ENCODE assay signal across 8 cellular contexts in the genomic region with DNA sequence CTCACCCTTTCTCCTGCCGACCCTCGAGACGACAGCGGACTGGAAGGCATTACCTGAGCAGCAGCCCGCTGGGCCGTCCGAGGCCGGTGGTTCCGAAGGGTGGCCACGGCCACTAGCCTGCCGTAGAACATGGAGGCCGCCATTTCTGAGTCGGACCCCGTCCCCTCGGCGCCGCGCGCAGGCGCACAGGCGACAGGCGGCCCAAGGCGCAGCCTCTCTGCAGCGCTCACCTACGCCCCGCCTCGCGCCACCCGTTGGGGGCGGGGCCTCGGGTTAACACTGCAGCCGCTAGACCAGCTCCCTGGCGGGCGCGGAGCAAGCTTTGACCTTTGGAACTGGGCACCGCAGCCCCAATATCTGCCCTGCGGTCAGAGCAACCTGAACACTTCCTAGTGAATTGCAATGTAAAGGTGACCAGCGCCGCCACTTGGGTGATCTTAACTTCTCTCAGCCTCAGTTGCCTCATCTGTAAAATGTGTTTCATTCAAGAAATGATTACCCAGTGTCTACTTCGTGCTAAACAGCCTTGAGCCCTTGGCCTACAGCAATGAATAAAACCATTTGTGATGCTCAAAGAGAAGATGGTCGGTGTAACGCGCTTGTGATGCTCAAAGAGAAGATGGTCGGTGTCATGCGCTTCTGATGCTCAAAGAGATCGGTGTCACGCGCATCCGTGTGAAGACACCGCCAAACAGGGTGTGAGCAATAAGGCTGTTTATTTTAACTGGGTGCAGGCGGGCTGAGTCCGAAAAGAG. TPM values are rescaled to one million over a fixed set of nuclear protein-coding genes. Genes with fewer than 3 reads are reported as not detected.
DNase-seq lines count a peak whose midpoint lies in the region; ATAC-seq and TF ChIP-seq lines count a peak whose summit lies in the region.

A gene (minus strand): TSS at position 147 of the 755 bp plus-strand sequence. CDS start 4 bp downstream, at position 143.

- H3K9me3 Mint-ChIP-seq in GM23338 (no peaks in the 10 kb centered on the region), natural killer cell (no peaks in the 10 kb centered on the region)
- no peaks in the 10 kb centered on the region for H3K9me3 Mint-ChIP-seq in activated T-helper 17 cell treated with anti-CD3 and anti-CD28 coated beads, Interleukin-2, amount 50 U/mL, for 72 hours

- 0 out of 2 replicates have a peak, but pooled peaks cover 4% of the 10 kb centered on the region for H3F3A ChIP-seq in GM23338 (replicated peaks; ENCODE audit: low read depth)

- CTCF ChIA-PET in RWPE1 (lab: Yijun Ruan, JAX) = no interaction called here

- peaks cover 6% of the 10 kb centered on the region for H3K27me3 Mint-ChIP-seq in GM23338 (ENCODE audit: insufficient read depth, low read depth, poor library complexity)
- H3K27me3 Mint-ChIP-seq in activated T-helper 17 cell treated with anti-CD3 and anti-CD28 coated beads, Interleukin-2, amount 50 U/mL, for 72 hours = no peaks in the 10 kb centered on the region
- H3K27me3 Mint-ChIP-seq in natural killer cell (ENCODE audit: low read depth in 2 of 2) = no peaks in the 10 kb centered on the region

- H3K36me3 ChIP-seq in GM23338 (ENCODE audit: insufficient read depth) = no peaks in the 10 kb centered on the region; the same call in 1 of the 2 replicates

- peaks cover 47% of the 10 kb centered on the region for H3K79me2 ChIP-seq in GM23338 (replicated peaks; ENCODE audit: insufficient read depth)

- peaks cover 35% of the 10 kb centered on the region for H3K4me1 ChIP-seq in GM23338 (ENCODE audit: insufficient read depth)

- H3K36me3 Mint-ChIP-seq in GM23338 (ENCODE audit: low read depth) = peaks cover 13% of the 10 kb centered on the region
- peaks cover 23% of the 10 kb centered on the region for H3K36me3 Mint-ChIP-seq in activated T-helper 17 cell treated with anti-CD3 and anti-CD28 coated beads, Interleukin-2, amount 50 U/mL, for 72 hours (ENCODE audit: low read depth)
- H3K36me3 Mint-ChIP-seq in natural killer cell = no peaks in the 10 kb centered on the region

- POLR2A ChIA-PET in RWPE1 (lab: Yijun Ruan, JAX; ENCODE audit: low non-redundant PET) = interaction anchor here (0.7 kb wide), 2 partner anchors 27 to 94 kb away, joined by 3 to 4 read pairs; a partner anchor contains a TSS

- no peaks in the 10 kb centered on the region for H3K27me3 ChIP-seq in GM23338 (ENCODE audit: insufficient read depth)

- H4K20me1 ChIP-seq in GM23338 (replicated peaks; ENCODE audit: insufficient read depth) = no peaks in the 10 kb centered on the region; the same call in 1 of the 2 replicates

- peak within 1 kb of the TSS; percentile 91 for H2AFZ ChIP-seq in GM23338

- H3K4me1 Mint-ChIP-seq in GM23338 (peaks cover 30% of the 10 kb centered on the region), natural killer cell (peaks cover 37 to 39% of the 10 kb centered on the region in 2 donors)
- peaks cover 17% of the 10 kb centered on the region for H3K4me1 Mint-ChIP-seq in activated T-helper 17 cell treated with anti-CD3 and anti-CD28 coated beads, Interleukin-2, amount 50 U/mL, for 72 hours

- no peaks in the 10 kb centered on the region for H3K9me2 ChIP-seq in GM23338 (ENCODE audit: insufficient read depth)

- ATAC-seq in GM23338 = peak; percentile 98
- peak; percentile 99 for ATAC-seq in activated T-helper 17 cell treated with anti-CD3 and anti-CD28 coated beads, Interleukin-2, amount 50 U/mL, for 72 hours (replicated peaks)
- peak; percentile 99 to 100 (median 99) for ATAC-seq in natural killer cell

- H3K4me3 ChIP-seq in GM23338 (peak within 1 kb of the TSS; percentile 96), fibroblast of mammary gland (ENCODE audit: control insufficient read depth, low read depth, low read length) (peak within 1 kb of the TSS; percentile 98)

- H3K27ac ChIP-seq in GM23338 (ENCODE audit: low read depth) (peak within 1 kb of the TSS; percentile 97), RWPE1 (peak within 1 kb of the TSS; percentile 93)

- no peak for TF ChIP-seq CTCF in GM23338 (conservative IDR thresholded peaks at IDR 0.05; ENCODE audit: low read depth in 2 of 2)
- TF ChIP-seq CTCF in RWPE1 (conservative IDR thresholded peaks at IDR 0.05; ENCODE audit: low read depth) = no peak
- no peak for TF ChIP-seq CTCF in fibroblast of mammary gland (conservative IDR thresholded peaks at IDR 0.05; ENCODE audit: control insufficient read depth, insufficient read depth, low read depth, low read length)
- TF ChIP-seq CTCF in natural killer cell (IDR thresholded peaks at IDR 0.05) = no peak

- intact Hi-C loops in natural killer cell (cut with micrococcal nuclease) = loop anchor here (2.0 kb wide), 1 partner anchor 37 kb away; no protein-coding TSS in a partner anchor

- H3K4me3 Mint-ChIP-seq in GM23338 (peak within 1 kb of the TSS; percentile 93), natural killer cell (peak within 1 kb of the TSS; percentile 93)
- peak within 1 kb of the TSS; percentile 100 for H3K4me3 Mint-ChIP-seq in activated T-helper 17 cell treated with anti-CD3 and anti-CD28 coated beads, Interleukin-2, amount 50 U/mL, for 72 hours

- peak; percentile 90 for DNase-seq in EH (ENCODE audit: low read depth)
- peak; percentile 96 for DNase-seq in GM23338 (ENCODE audit: low spot score)
- DNase-seq in LHCN-M2 (ENCODE audit: low read depth) = peak; percentile 83
- peak; percentile 91 for DNase-seq in RWPE1 (ENCODE audit: low spot score)
- DNase-seq in fibroblast of mammary gland (ENCODE audit: low read depth) = peak; percentile 81
- DNase-seq in natural killer cell = peak; percentile 90
- DNase-seq in stimulated activated naive CD4-positive, alpha-beta T cell (lab: John Stamatoyannopoulos, UW) = peak; percentile 67 to 87 (median 77)

- H3K27ac Mint-ChIP-seq in GM23338 (peak within 1 kb of the TSS; percentile 88), natural killer cell (peak within 1 kb of the TSS; percentile 72 to 89)
- peak within 1 kb of the TSS; percentile 98 for H3K27ac Mint-ChIP-seq in activated T-helper 17 cell treated with anti-CD3 and anti-CD28 coated beads, Interleukin-2, amount 50 U/mL, for 72 hours

- peak within 1 kb of the TSS; percentile 98 for H3K4me2 ChIP-seq in GM23338

TF ChIP-seq in GM23338, 12 proteins besides CTCF, POLR2A, EP300 and RAD21 (continues in another document):
- TF ChIP-seq POLR2AphosphoS5 (IDR thresholded peaks at IDR 0.05; ENCODE audit: low read depth) (peak; percentile 88), EZH2 (IDR thresholded peaks at IDR 0.05; ENCODE audit: low read depth, unreplicated experiment) (no peak), ZNF331 (CRISPR knock-in tag; IDR thresholded peaks at IDR 0.05; ENCODE audit: low read depth) (no peak), EZH2phosphoT487 (IDR thresholded peaks at IDR 0.05; ENCODE audit: unreplicated experiment) (no peak), STAT1 (IDR thresholded peaks at IDR 0.05; ENCODE audit: unreplicated experiment) (no peak)

RNA-seq across cellular contexts. Expression of the gene that starts here (rescaled TPM):
- 62.3 and 84.2 TPM in 2 replicates for total RNA-seq in GM23338 (2014; rRNA removed; shearing (Covaris generic))
- 49.3 and 56.0 TPM in 2 replicates for polyA plus RNA-seq in GM23338 (2016; fragmentation: Nextera tagmentation; extraction: Ambion mirVana)
- 58.9 and 63.3 TPM in 2 replicates for total RNA-seq in LHCN-M2 (2014; rRNA removed)
- polyA plus RNA-seq in LHCN-M2 (2012) = 22.1 TPM
- total RNA-seq in activated T-helper 17 cell treated with anti-CD3 and anti-CD28 coated beads, Interleukin-2, amount 50 U/mL, for 72 hours = 10 to 100 TPM; 30.5 to 43.8 TPM
- total RNA-seq in natural killer cell = 10 to 100 TPM; 28.4 to 34.3 (median 31.0) TPM

Comparison
In these comparisons a context has a peak if more than half of its experiments do, and no peak if none do; other contexts are left out.
1. Peak in every context shown above with its lines: DNase-seq, ATAC-seq, H3K4me3 ChIP-seq and H3K27ac ChIP-seq.